In genomic region chr18:24771300-24771699, GRCh38 we compare ENCODE assay signal across 23 cellular contexts.
DNase-seq lines count a peak whose midpoint lies in the region; ATAC-seq, FAIRE-seq and TF ChIP-seq lines count a peak whose summit lies in the region.
"Had no signal": no experiment of that assay in that cellular context is flagged by ENCODE, and none has a peak within 500 bp of the region (broad histone marks: within the 10 kb centered on the region; RNA-seq: fewer than 3 reads in every experiment).

No MANE protein-coding gene starts in this region.

- peak overlapping the region; percentile 64 for H2AK5ac ChIP-seq in IMR-90 (ENCODE audit: low read depth, low read length)

- peak overlapping the region; percentile 61; the same call in 1 of the 2 replicates for H3K14ac ChIP-seq in IMR-90 (replicated peaks; ENCODE audit: low read depth, low read length)

- H4K20me1 ChIP-seq in IMR-90 (ENCODE audit: insufficient read depth, low read length) (no peaks in the 10 kb centered on the region), K562 (replicated peaks; ENCODE audit: control insufficient read depth, insufficient read depth, low read length) (no peaks in the 10 kb centered on the region)
- H4K20me1 ChIP-seq: BLaER1 had no signal

- no peak for ATAC-seq in IMR-90 (ENCODE audit: low read depth)
- ATAC-seq in K562: no peak
- ATAC-seq in HG03196 (IDR thresholded peaks at IDR 0.05; ENCODE audit: unreplicated experiment): no peak

- no peak for TF ChIP-seq POLR2A in IMR-90 (IDR thresholded peaks at IDR 0.05; ENCODE audit: low read depth, low read length)
- no peak for TF ChIP-seq POLR2A in K562 (conservative IDR thresholded peaks at IDR 0.05)

- BruUV-seq in IMR-90 (replicated peaks; lab: Mats Ljungman, UMichigan) (no TSS peak), K562 (replicated peaks; lab: Mats Ljungman, UMichigan) (no TSS peak)

- peak overlapping the region; percentile 83; the same call in 1 of the 2 replicates for H2BK20ac ChIP-seq in IMR-90 (ENCODE audit: low read depth, low read length)

- H3K4me1 Mint-ChIP-seq in mesothelial cell of epicardium: no peaks in the 10 kb centered on the region
- H3K4me1 Mint-ChIP-seq: CD14-positive monocyte; CD4-positive, alpha-beta memory T cell; CD4-positive, CD25-positive, alpha-beta regulatory T cell; CD8-positive, alpha-beta memory T cell had no signal

- H3K23ac ChIP-seq in IMR-90 (ENCODE audit: low read depth, low read length): no peak overlapping the region

- H3K4me2 ChIP-seq in IMR-90 (ENCODE audit: low read depth, low read length) (no peak overlapping the region), K562 (ENCODE audit: insufficient read depth, low read length) (no peak overlapping the region)
- H3K4me2 ChIP-seq: BLaER1 had no signal

- no peak for FAIRE-seq in K562 (lab: Jason Lieb, UNC)
- FAIRE-seq: A204.1, G401.6, GM12891 had no signal

- H3K79me2 ChIP-seq in K562 (ENCODE audit: control insufficient read depth, insufficient read depth, low read length): no peaks in the 10 kb centered on the region

- DNase-seq in IMR-90: peak; percentile 54
- DNase-seq in K562 (ENCODE audit: extremely low read depth in 1 of 4, low spot score in 3 of 4): no peak
- peak; percentile 16 for DNase-seq in fibroblast of mammary gland (ENCODE audit: low read depth)
- no peak for DNase-seq in mesothelial cell of epicardium (ENCODE audit: low spot score in 2 of 2, unreplicated experiment in 2 of 2)
- no peak for DNase-seq in T-helper 2 cell
- DNase-seq: 8988T; ACHN; BE2C; C1 segment of cervical spinal cord; CD4-positive, alpha-beta memory T cell; CD4-positive, CD25-positive, alpha-beta regulatory T cell; CD8-positive, alpha-beta memory T cell; COR-L47; DMS 273 treated with DMSO at 0.1 percent for 48 hours; DMS153; DMS79 treated with DMSO at 0.1 percent for 48 hours; GF-D8 had no signal

- POLR2A ChIA-PET in IMR-90 (lab: Charles Lee; ENCODE audit: unreplicated experiment): interaction anchor here (0.6 kb wide), 1 partner anchor 574 kb away, joined by 13 read pairs; no protein-coding TSS in a partner anchor
- POLR2A ChIA-PET in K562 (lab: Yijun Ruan, JAX): no interaction called here

- in situ Hi-C loops in IMR-90 (cut with MboI; ENCODE audit: low sequenced_read_pairs) (no loop called here), K562 (cut with MboI) (no loop called here)

- H3K27me3 ChIP-seq in IMR-90 (ENCODE audit: control insufficient read depth, insufficient read depth, low read length): no peaks in the 10 kb centered on the region
- no peaks in the 10 kb centered on the region for H3K27me3 ChIP-seq in K562 (ENCODE audit: control insufficient read depth in 2 of 2, insufficient read depth in 2 of 2, low read length in 2 of 2)
- H3K27me3 ChIP-seq: BE2C, BLaER1 had no signal

- no peak overlapping the region for H2AK9ac ChIP-seq in IMR-90 (replicated peaks; ENCODE audit: low read depth, low read length, poor library complexity)

- H3K79me1 ChIP-seq in IMR-90 (ENCODE audit: low read depth in 1 of 2, low read length in 2 of 2): no peaks in the 10 kb centered on the region

- H4K5ac ChIP-seq in IMR-90 (ENCODE audit: low read depth, low read length): no peak overlapping the region

- peak overlapping the region; percentile 88; the same call in 1 of the 2 replicates for H3K18ac ChIP-seq in IMR-90 (ENCODE audit: low read depth, low read length)

- 0 out of 2 replicates have a peak overlapping the region, but pooled peaks have one; percentile 47 for H4K91ac ChIP-seq in IMR-90 (ENCODE audit: insufficient read depth, low read depth, low read length)

- H3K36me3 ChIP-seq in IMR-90 (ENCODE audit: control insufficient read depth, insufficient read depth, low read length) (0 out of 2 replicates have a peak, but pooled peaks cover 1% of the 10 kb centered on the region), K562 (ENCODE audit: control insufficient read depth, insufficient read depth, low read length) (no peaks in the 10 kb centered on the region)
- H3K36me3 ChIP-seq: BE2C, BLaER1 had no signal

- H3K9me3 Mint-ChIP-seq in mesothelial cell of epicardium: peaks cover 17% of the 10 kb centered on the region

- H3K9me3 ChIP-seq in IMR-90 (ENCODE audit: control insufficient read depth, insufficient read depth, low read length) (no peaks in the 10 kb centered on the region), K562 (replicated peaks; ENCODE audit: control insufficient read depth, insufficient read depth, low read depth, low read length) (no peaks in the 10 kb centered on the region; the same call in 1 of the 2 replicates)
- H3K9me3 ChIP-seq: BE2C had no signal

- TF ChIP-seq EP300 in K562 (IDR thresholded peaks at IDR 0.05; ENCODE audit: low read length): no peak

- H4K8ac ChIP-seq in IMR-90 (ENCODE audit: low read depth in 2 of 2, low read length in 2 of 2): peak overlapping the region; percentile 20 to 56; a peak in 2 of 4 replicates

- intact Hi-C loops in IMR-90 (cut with micrococcal nuclease) (no loop called here), K562 (cut with micrococcal nuclease) (no loop called here)

- no peak overlapping the region for H3K27ac Mint-ChIP-seq in mesothelial cell of epicardium
- H3K27ac Mint-ChIP-seq: CD14-positive monocyte; CD4-positive, alpha-beta memory T cell; CD4-positive, CD25-positive, alpha-beta regulatory T cell; CD8-positive, alpha-beta memory T cell had no signal

- H3K9me1 ChIP-seq in IMR-90 (ENCODE audit: insufficient read depth, low read length) (peaks cover 5% of the 10 kb centered on the region), K562 (ENCODE audit: control insufficient read depth, insufficient read depth, low read length) (no peaks in the 10 kb centered on the region)

- no peak for TF ChIP-seq RAD21 in IMR-90 (IDR thresholded peaks at IDR 0.05; ENCODE audit: low read length)
- TF ChIP-seq RAD21 in K562 (CRISPR knock-in tag; conservative IDR thresholded peaks at IDR 0.05 in 1 of 2, IDR thresholded peaks at IDR 0.05 in 1 of 2): no peak

- H3K9ac ChIP-seq in IMR-90 (ENCODE audit: low read depth, low read length) (no peak overlapping the region), K562 (ENCODE audit: insufficient read depth in 1 of 2, low read depth in 2 of 2, low read length in 2 of 2) (no peak overlapping the region)
- H3K9ac ChIP-seq: BLaER1 had no signal

- H3K4me3 ChIP-seq in IMR-90 (ENCODE audit: insufficient read depth, low read depth, low read length) (no peak overlapping the region), K562 (no peak overlapping the region), fibroblast of mammary gland (ENCODE audit: control insufficient read depth, low read depth, low read length) (no peak overlapping the region)
- H3K4me3 ChIP-seq: BLaER1 had no signal

- peaks cover 9% of the 10 kb centered on the region; the same call in 1 of the 2 replicates for H3K4me1 ChIP-seq in IMR-90 (ENCODE audit: control insufficient read depth, insufficient read depth, low read length)
- H3K4me1 ChIP-seq in K562 (replicated peaks in 1 of 2; ENCODE audit: control insufficient read depth in 2 of 2, insufficient read depth in 2 of 2, low read length in 2 of 2): no peaks in the 10 kb centered on the region
- H3K4me1 ChIP-seq: BE2C, BLaER1 had no signal

- H3K36me3 Mint-ChIP-seq in mesothelial cell of epicardium: no peaks in the 10 kb centered on the region
- H3K36me3 Mint-ChIP-seq: CD14-positive monocyte; CD4-positive, alpha-beta memory T cell; CD4-positive, CD25-positive, alpha-beta regulatory T cell; CD8-positive, alpha-beta memory T cell had no signal

- CTCF ChIA-PET in IMR-90 (lab: Yijun Ruan, JAX) (interaction anchor here (0.8 to 1.4 kb wide), 2 partner anchors 24 to 42 kb away, joined by 3 to 4 read pairs; no protein-coding TSS in a partner anchor), K562 (lab: Yijun Ruan, JAX; ENCODE audit: low intra/inter-chr PET ratio) (no interaction called here)

- TF ChIP-seq CTCF in IMR-90 (conservative IDR thresholded peaks at IDR 0.05; ENCODE audit: low read depth, low read length): no peak
- no peak for TF ChIP-seq CTCF in K562 (IDR thresholded peaks at IDR 0.05 in 2 of 3, conservative IDR thresholded peaks at IDR 0.05 in 1 of 3; ENCODE audit: insufficient read depth in 2 of 3, low read depth in 1 of 3, low read length in 3 of 3)
- no peak for TF ChIP-seq CTCF in fibroblast of mammary gland (conservative IDR thresholded peaks at IDR 0.05; ENCODE audit: control insufficient read depth, insufficient read depth, low read depth, low read length)
- TF ChIP-seq CTCF in mesothelial cell of epicardium (IDR thresholded peaks at IDR 0.05; ENCODE audit: unreplicated experiment): no peak

- no peak overlapping the region for H3K56ac ChIP-seq in IMR-90 (ENCODE audit: extremely low read depth, insufficient read depth, low read length)

- peak overlapping the region; percentile 22; the same call in 1 of the 3 replicates for H2BK15ac ChIP-seq in IMR-90 (ENCODE audit: low read depth, low read length)

- peaks cover 3% of the 10 kb centered on the region for H3K27me3 Mint-ChIP-seq in mesothelial cell of epicardium (ENCODE audit: low read depth)
- H3K27me3 Mint-ChIP-seq: CD4-positive, CD25-positive, alpha-beta regulatory T cell had no signal

- dilution Hi-C loops in IMR-90 (cut with HindIII; ENCODE audit: low sequenced_read_pairs, unreplicated experiment): no loop called here

- H3K27ac ChIP-seq in IMR-90 (ENCODE audit: insufficient read depth, low read length): no peak overlapping the region
- no peak overlapping the region for H3K27ac ChIP-seq in K562 (ENCODE audit: extremely low read depth, low read depth, low read length)
- H3K27ac ChIP-seq: BLaER1 had no signal

- H2BK120ac ChIP-seq in IMR-90 (ENCODE audit: low read depth, low read length): peak overlapping the region; percentile 67; the same call in 1 of the 2 replicates

- H2BK5ac ChIP-seq in IMR-90 (ENCODE audit: low read depth, low read length, poor library complexity, severe bottlenecking): peak overlapping the region; percentile 37

- H2AFZ ChIP-seq in IMR-90 (replicated peaks; ENCODE audit: low read length, poor library complexity) (no peak overlapping the region), K562 (ENCODE audit: low read depth, low read length) (no peak overlapping the region)

- H3K4me3 Mint-ChIP-seq in mesothelial cell of epicardium: no peak overlapping the region
- H3K4me3 Mint-ChIP-seq: CD14-positive monocyte; CD4-positive, alpha-beta memory T cell; CD4-positive, CD25-positive, alpha-beta regulatory T cell; CD8-positive, alpha-beta memory T cell had no signal

- peak overlapping the region; percentile 15; the same call in 1 of the 2 replicates for H3K4ac ChIP-seq in IMR-90 (ENCODE audit: low read depth, low read length)

TF ChIP-seq in K562, 482 proteins besides CTCF, POLR2A, EP300 and RAD21 (continues in another document):
- TF ChIP-seq POLR2H (tag; IDR thresholded peaks at IDR 0.05; ENCODE audit: low read depth): no peak

Comparison
In these comparisons a context has a peak if more than half of its experiments do, and no peak if none do; other contexts are left out.
1. DNase-seq: peak in IMR-90 (single experiment) and fibroblast of mammary gland (single experiment); none in K562 (0 of 4), mesothelial cell of epicardium (0 of 2) and T-helper 2 cell (0 of 5).